In genomic region chr14:24241829-24242443, GRCh38 we compare ENCODE assay signal across 1 cellular context.
TF ChIP-seq lines count a peak whose summit lies in the region.

No MANE protein-coding gene starts in this region.

TF ChIP-seq in HepG2, 621 proteins besides CTCF, POLR2A, EP300 and RAD21 (continued from another document and continues in another):
- no peak for TF ChIP-seq ZBTB49 (CRISPR knock-in tag; IDR thresholded peaks at IDR 0.05; ENCODE audit: borderline replicate concordance)
- no peak for TF ChIP-seq ZNF841 (CRISPR knock-in tag; IDR thresholded peaks at IDR 0.05; ENCODE audit: borderline replicate concordance)
- no peak for TF ChIP-seq ZNF800 (CRISPR knock-in tag; IDR thresholded peaks at IDR 0.05)
- TF ChIP-seq ZNF609 (CRISPR knock-in tag; IDR thresholded peaks at IDR 0.05; ENCODE audit: borderline replicate concordance) = no peak
- no peak for TF ChIP-seq MBNL3 (CRISPR knock-in tag; conservative IDR thresholded peaks at IDR 0.05)
- peak; percentile 86; the same call in 1 of the 2 replicates for TF ChIP-seq PHF8 (CRISPR knock-in tag; IDR thresholded peaks at IDR 0.05)
- TF ChIP-seq ATF2 (CRISPR knock-in tag; IDR thresholded peaks at IDR 0.05) = no peak
- TF ChIP-seq MAFF (IDR thresholded peaks at IDR 0.05; ENCODE audit: low read depth, low read length) = no peak
- TF ChIP-seq TCF7 (IDR thresholded peaks at IDR 0.05; ENCODE audit: low read depth) = no peak
- 0 out of 2 replicates have a peak, but pooled peaks have one; percentile 7 for TF ChIP-seq ZNF691 (CRISPR knock-in tag; IDR thresholded peaks at IDR 0.05; ENCODE audit: borderline replicate concordance, low read depth)
- TF ChIP-seq TBX2 (CRISPR knock-in tag; IDR thresholded peaks at IDR 0.05; ENCODE audit: borderline replicate concordance) = no peak
- TF ChIP-seq PREB (CRISPR knock-in tag; IDR thresholded peaks at IDR 0.05) = no peak
- no peak for TF ChIP-seq ASH2L (IDR thresholded peaks at IDR 0.05; ENCODE audit: insufficient read length, low read depth, low read length)
- no peak for TF ChIP-seq ZNF850 (CRISPR knock-in tag; conservative IDR thresholded peaks at IDR 0.05)
- TF ChIP-seq EZH2 (conservative IDR thresholded peaks at IDR 0.05; ENCODE audit: low read depth, low read length) = no peak
- no peak for TF ChIP-seq TFDP2 (CRISPR knock-in tag; IDR thresholded peaks at IDR 0.05)
- TF ChIP-seq GFI1 (CRISPR knock-in tag; IDR thresholded peaks at IDR 0.05; ENCODE audit: borderline replicate concordance) = no peak
- no peak for TF ChIP-seq BHLHE40 (IDR thresholded peaks at IDR 0.05; ENCODE audit: low read length)
- no peak for TF ChIP-seq POGZ (CRISPR knock-in tag; IDR thresholded peaks at IDR 0.05)
- TF ChIP-seq KLF6 (CRISPR knock-in tag; IDR thresholded peaks at IDR 0.05) = no peak
- no peak for TF ChIP-seq ZNF512B (CRISPR knock-in tag; IDR thresholded peaks at IDR 0.05; ENCODE audit: borderline replicate concordance)
- no peak; the same call in 1 of the 2 replicates for TF ChIP-seq NFKBIZ (CRISPR knock-in tag; IDR thresholded peaks at IDR 0.05)
- no peak for TF ChIP-seq ZNF264 (CRISPR knock-in tag; IDR thresholded peaks at IDR 0.05)
- TF ChIP-seq RNF2 (conservative IDR thresholded peaks at IDR 0.05; ENCODE audit: low read depth) = no peak
- peak; percentile 6; the same call in 1 of the 2 replicates for TF ChIP-seq ZNF30 (CRISPR knock-in tag; IDR thresholded peaks at IDR 0.05)
- TF ChIP-seq ZBTB21 (CRISPR knock-in tag; IDR thresholded peaks at IDR 0.05) = 0 out of 2 replicates have a peak, but pooled peaks have one; percentile 7
- TF ChIP-seq ZNF138 (CRISPR knock-in tag; IDR thresholded peaks at IDR 0.05; ENCODE audit: low read depth) = peak; percentile 31; the same call in 1 of the 2 replicates
- no peak for TF ChIP-seq MXD3 (CRISPR knock-in tag; IDR thresholded peaks at IDR 0.05)
- TF ChIP-seq CBX1 (IDR thresholded peaks at IDR 0.05; ENCODE audit: low read depth) = no peak
- TF ChIP-seq ZSCAN29 (CRISPR knock-in tag; conservative IDR thresholded peaks at IDR 0.05) = no peak
- 0 out of 2 replicates have a peak, but pooled peaks have one; percentile 6 for TF ChIP-seq ZNF24 (IDR thresholded peaks at IDR 0.05)
- TF ChIP-seq ISX (CRISPR knock-in tag; conservative IDR thresholded peaks at IDR 0.05) = no peak
- TF ChIP-seq ZBTB4 (CRISPR knock-in tag; IDR thresholded peaks at IDR 0.05; ENCODE audit: borderline replicate concordance) = no peak; the same call in 1 of the 2 replicates
- no peak for TF ChIP-seq ZUFSP (CRISPR knock-in tag; IDR thresholded peaks at IDR 0.05; ENCODE audit: borderline replicate concordance)
- no peak; the same call in 1 of the 2 replicates for TF ChIP-seq ZSCAN31 (CRISPR knock-in tag; IDR thresholded peaks at IDR 0.05; ENCODE audit: low read depth)
